14 cellular contexts compared by ENCODE assay signal in genomic region chr19:5563941-5564612, GRCh38. TPM values are rescaled to one million over a fixed set of nuclear protein-coding genes. Genes with fewer than 3 reads are reported as not detected.
DNase-seq lines count a peak whose midpoint lies in the region; ATAC-seq and TF ChIP-seq lines count a peak whose summit lies in the region.
"Had no signal": no experiment of that assay in that cellular context is flagged by ENCODE, and none has a peak within 500 bp of the region (broad histone marks: within the 10 kb centered on the region; RNA-seq: fewer than 3 reads in every experiment).

No MANE protein-coding gene starts in this region.

- POLR2A ChIA-PET in MCF 10A (lab: Yijun Ruan, JAX) (interaction anchor here (0.7 kb wide), 1 partner anchor 139 kb away, joined by 4 read pairs; no protein-coding TSS in a partner anchor), OCI-LY7 (lab: Charles Lee) (no interaction called here)

- H3K4me2 ChIP-seq in osteoblast (ENCODE audit: insufficient read depth, low read length) (no peak overlapping the region), OCI-LY7 (ENCODE audit: low read length) (no peak overlapping the region)

- H2AFZ ChIP-seq in osteoblast (ENCODE audit: low read length) (no peak overlapping the region), OCI-LY7 (ENCODE audit: low read length) (no peak overlapping the region)

- H3K4me3 Mint-ChIP-seq in Calu3 (ENCODE audit: low read depth, unreplicated experiment) (no peak overlapping the region), MCF 10A (ENCODE audit: unreplicated experiment) (no peak overlapping the region)
- H3K4me3 Mint-ChIP-seq: activated CD4-positive, alpha-beta T cell treated with anti-CD3 and anti-CD28 coated beads, Interleukin-2, amount 10 ng/mL, durations not matched to agents 24 days and 14 days had no signal

- H3K4me3 ChIP-seq in osteoblast (ENCODE audit: insufficient read depth, low read length), result no peak overlapping the region
- no peak overlapping the region for H3K4me3 ChIP-seq in OCI-LY7 (ENCODE audit: low read depth, low read length, poor library complexity, severe bottlenecking)
- no peak overlapping the region for H3K4me3 ChIP-seq in mucosa of descending colon
- H3K4me3 ChIP-seq: cardiac muscle cell, right atrium auricular region had no signal

- DNase-seq in Calu3 (peak; percentile 12), KBM-7 (peak; percentile 44), MCF 10A (ENCODE audit: unreplicated experiment) (peak; percentile 78), osteoblast (ENCODE audit: insufficient read length, low spot score, missing footprints) (peak; percentile 87), OCI-LY7 (ENCODE audit: low spot score) (no peak), SHP77 treated with DMSO at 0.1 percent for 48 hours (lab: John Stamatoyannopoulos, UW) (no peak), mucosa of descending colon (no peak)
- DNase-seq: activated CD4-positive, alpha-beta T cell treated with anti-CD3 and anti-CD28 coated beads, Interleukin-2, amount 10 ng/mL, durations not matched to agents 24 days and 14 days; MM.1S; NCI-H526 treated with DMSO at 0.1 percent for 48 hours; T-helper 1 cell had no signal

- H3K4me1 ChIP-seq in osteoblast (ENCODE audit: insufficient read depth, low read length) (no peaks in the 10 kb centered on the region), OCI-LY7 (ENCODE audit: insufficient read depth, low read length, poor library complexity, severe bottlenecking) (no peaks in the 10 kb centered on the region), mucosa of descending colon (ENCODE audit: low read depth) (no peaks in the 10 kb centered on the region)
- H3K4me1 ChIP-seq: right atrium auricular region had no signal

- H3K4me1 Mint-ChIP-seq in Calu3 (ENCODE audit: low read depth, unreplicated experiment) (no peaks in the 10 kb centered on the region), MCF 10A (ENCODE audit: insufficient read depth, unreplicated experiment) (no peaks in the 10 kb centered on the region)
- H3K4me1 Mint-ChIP-seq: activated CD4-positive, alpha-beta T cell treated with anti-CD3 and anti-CD28 coated beads, Interleukin-2, amount 10 ng/mL, durations not matched to agents 24 days and 14 days had no signal

- H3K27me3 Mint-ChIP-seq in Calu3 (ENCODE audit: unreplicated experiment), result peaks cover 15% of the 10 kb centered on the region
- no peaks in the 10 kb centered on the region for H3K27me3 Mint-ChIP-seq in MCF 10A (ENCODE audit: insufficient read depth, unreplicated experiment)
- H3K27me3 Mint-ChIP-seq: activated CD4-positive, alpha-beta T cell treated with anti-CD3 and anti-CD28 coated beads, Interleukin-2, amount 10 ng/mL, durations not matched to agents 24 days and 14 days had no signal

- H3K9me2 ChIP-seq in OCI-LY7 (ENCODE audit: insufficient read depth, low read length), result no peaks in the 10 kb centered on the region

- CTCF ChIA-PET in Calu3 (lab: Charles Lee) (interaction anchor here (0.6 to 1.9 kb wide), 3 partner anchors 17 to 131 kb away, joined by 3 to 6 read pairs (median 3); no protein-coding TSS in a partner anchor), MCF 10A (lab: Yijun Ruan, JAX) (interaction anchor here (0.6 to 1.3 kb wide), 4 partner anchors 10 to 930 kb away, joined by 3 to 4 read pairs (median 3); no protein-coding TSS in a partner anchor), OCI-LY7 (lab: Charles Lee; ENCODE audit: unreplicated experiment) (no interaction called here)

- in situ Hi-C loops in KBM-7 (cut with MboI; ENCODE audit: low pct_unique_long_range_greater_than_20kb, low sequenced_read_pairs), result no loop called here

- H3K79me2 ChIP-seq in osteoblast (ENCODE audit: insufficient read depth, low read length), result no peaks in the 10 kb centered on the region
- H3K79me2 ChIP-seq in OCI-LY7 (ENCODE audit: insufficient read depth, low read depth, low read length), result no peaks in the 10 kb centered on the region

- peaks cover 25% of the 10 kb centered on the region for H3K27me3 ChIP-seq in osteoblast (ENCODE audit: insufficient read depth, low read length)

- H3K27ac ChIP-seq in osteoblast (ENCODE audit: low read depth, low read length) (no peak overlapping the region), OCI-LY7 (ENCODE audit: low read depth, low read length, poor library complexity, severe bottlenecking) (no peak overlapping the region)
- H3K27ac ChIP-seq: cardiac muscle cell, right atrium auricular region had no signal

- no TSS peak for BruUV-seq in Calu3 (replicated peaks; lab: Mats Ljungman, UMichigan)
- no TSS peak for BruUV-seq in MCF 10A (replicated peaks; lab: Mats Ljungman, UMichigan)
- BruUV-seq in OCI-LY7 (replicated peaks; lab: Mats Ljungman, UMichigan), result no TSS peak

- H3K36me3 ChIP-seq in osteoblast (ENCODE audit: insufficient read depth, low read length) (no peaks in the 10 kb centered on the region), OCI-LY7 (ENCODE audit: insufficient read depth, low read length) (no peaks in the 10 kb centered on the region), mucosa of descending colon (ENCODE audit: low read depth) (no peaks in the 10 kb centered on the region)
- H3K36me3 ChIP-seq: cardiac muscle cell, right atrium auricular region had no signal

- H3K9me3 Mint-ChIP-seq in Calu3 (ENCODE audit: low read depth, unreplicated experiment) (peaks cover 2% of the 10 kb centered on the region), MCF 10A (ENCODE audit: unreplicated experiment) (peaks cover 4% of the 10 kb centered on the region)
- H3K9me3 Mint-ChIP-seq: activated CD4-positive, alpha-beta T cell treated with anti-CD3 and anti-CD28 coated beads, Interleukin-2, amount 10 ng/mL, durations not matched to agents 24 days and 14 days had no signal

- no peak overlapping the region for H3K27ac Mint-ChIP-seq in Calu3 (ENCODE audit: unreplicated experiment)
- H3K27ac Mint-ChIP-seq in MCF 10A (ENCODE audit: low read depth, unreplicated experiment), result no peak overlapping the region
- H3K27ac Mint-ChIP-seq: activated CD4-positive, alpha-beta T cell treated with anti-CD3 and anti-CD28 coated beads, Interleukin-2, amount 10 ng/mL, durations not matched to agents 24 days and 14 days; activated T-helper 2 cell treated with anti-CD3 and anti-CD28 coated beads, Interferon-gamma antibody, Interleukin-2, Interleukin-4, amounts not matched to agents 10 μg/mL and 5 μg/mL and 100 μg/mL, durations not matched to agents 14 hours and 24 hours and 36 hours had no signal

- no peak for ATAC-seq in mucosa of descending colon

- H4K20me1 ChIP-seq in osteoblast (ENCODE audit: insufficient read depth, low read length) (no peaks in the 10 kb centered on the region), OCI-LY7 (ENCODE audit: insufficient read depth, low read length) (no peaks in the 10 kb centered on the region)

- intact Hi-C loops in Calu3 (cut with micrococcal nuclease; ENCODE audit: unreplicated experiment) (no loop called here), MCF 10A (cut with micrococcal nuclease) (no loop called here), OCI-LY7 (cut with micrococcal nuclease; ENCODE audit: unreplicated experiment) (no loop called here), mucosa of descending colon (cut with DNase I, micrococcal nuclease) (no loop called here)

- H3K9me3 ChIP-seq in osteoblast (ENCODE audit: low read depth, low read length) (peaks cover 6% of the 10 kb centered on the region), OCI-LY7 (ENCODE audit: low read length) (no peaks in the 10 kb centered on the region), mucosa of descending colon (peaks cover 5% of the 10 kb centered on the region)

- no peak for TF ChIP-seq CTCF in Calu3 (IDR thresholded peaks at IDR 0.05; ENCODE audit: unreplicated experiment)
- TF ChIP-seq CTCF in MCF 10A (IDR thresholded peaks at IDR 0.05; ENCODE audit: unreplicated experiment), result no peak
- TF ChIP-seq CTCF in osteoblast (IDR thresholded peaks at IDR 0.05; ENCODE audit: extremely low read depth, low read depth, low read length), result no peak
- TF ChIP-seq CTCF in OCI-LY7 (conservative IDR thresholded peaks at IDR 0.05; ENCODE audit: low read length), result no peak
- no peak for TF ChIP-seq CTCF in mucosa of descending colon (IDR thresholded peaks at IDR 0.05)

- H3K36me3 Mint-ChIP-seq in Calu3 (ENCODE audit: insufficient read depth, unreplicated experiment) (no peaks in the 10 kb centered on the region), MCF 10A (ENCODE audit: insufficient read depth, unreplicated experiment) (peaks cover 4% of the 10 kb centered on the region)

RNA-seq across cellular contexts. Expression of gene TINCR, which starts 3.7 kb away (rescaled TPM):
- total RNA-seq in Calu3 (2022), result 0.27 and 0.40 TPM in 2 replicates
- 0.20 and 0.21 TPM in 2 replicates for total RNA-seq in MCF 10A (2022)
- under 0.01 and 0.36 TPM in 2 replicates for total RNA-seq in osteoblast
- 0.41 and 0.60 TPM in 2 replicates for total RNA-seq in OCI-LY7 (2014; rRNA removed; shearing (Covaris generic))
- total RNA-seq in OCI-LY7 (2022), result 1.2 and 2.1 TPM in 2 replicates
- total RNA-seq in mucosa of descending colon, result 1 to 10 TPM; 4.6 to 9.0 (median 5.6) TPM

RNA-seq across cellular contexts. Expression of gene SAFB2, which starts 58.5 kb away (rescaled TPM):
- total RNA-seq in Calu3 (2022), result 71.7 and 72.8 TPM in 2 replicates
- 98.6 and 118 TPM in 2 replicates for total RNA-seq in MCF 10A (2022)
- total RNA-seq in osteoblast, result 38.0 and 43.0 TPM in 2 replicates
- total RNA-seq in OCI-LY7 (2014; rRNA removed; shearing (Covaris generic)), result 51.7 and 52.8 TPM in 2 replicates
- total RNA-seq in OCI-LY7 (2022), result 103 and 111 TPM in 2 replicates
- 100 to 1,000 TPM in 2 of 3 donors, 10 to 100 TPM in 1; 66.7 to 122 (median 102) TPM for total RNA-seq in mucosa of descending colon

RNA-seq across cellular contexts. Expression of gene SAFB, which starts 58.8 kb away (rescaled TPM):
- total RNA-seq in Calu3 (2022), result 87.3 and 88.0 TPM in 2 replicates
- 135 and 137 TPM in 2 replicates for total RNA-seq in MCF 10A (2022)
- total RNA-seq in osteoblast, result 33.7 and 42.4 TPM in 2 replicates
- total RNA-seq in OCI-LY7 (2014; rRNA removed; shearing (Covaris generic)), result 68.9 and 79.4 TPM in 2 replicates
- total RNA-seq in OCI-LY7 (2022), result 172 and 177 TPM in 2 replicates
- total RNA-seq in mucosa of descending colon, result 100 to 1,000 TPM in 1 of 3 donors, 10 to 100 TPM in 2; 78.8 to 115 (median 83.3) TPM

Comparison
In these comparisons a context has a peak if more than half of its experiments do, and no peak if none do; other contexts are left out.
1. DNase-seq: peak in Calu3 (single experiment), KBM-7 (single experiment), MCF 10A (single experiment) and osteoblast (single experiment); none in OCI-LY7 (single experiment), SHP77 treated with DMSO at 0.1 percent for 48 hours (single experiment) and mucosa of descending colon (0 of 3).